ENCODE assay signal across 6 cellular contexts in the genomic region with DNA sequence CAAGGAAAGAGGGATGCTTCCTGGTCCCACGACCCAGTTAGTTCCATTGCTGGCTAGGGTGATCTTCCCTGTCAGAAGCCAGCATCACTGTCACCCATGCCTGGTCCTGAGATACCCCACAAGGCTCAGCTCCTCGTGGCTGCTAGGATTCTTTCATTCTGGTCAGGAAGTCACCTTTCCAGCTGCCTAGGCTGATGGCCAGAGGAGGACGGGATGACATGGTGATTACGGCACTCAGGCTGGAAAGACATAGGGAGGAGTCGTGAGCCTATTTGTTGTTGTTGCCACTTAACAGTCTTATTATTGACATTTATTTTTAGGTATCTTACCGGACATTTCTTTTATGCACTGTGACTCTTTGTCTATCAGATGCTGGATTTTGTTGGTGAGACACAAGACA. TPM values are rescaled to one million over a fixed set of nuclear protein-coding genes. Genes with fewer than 3 reads are reported as not detected.
"Had no signal": no experiment of that assay in that cellular context is flagged by ENCODE, and none has a peak within 500 bp of the region (broad histone marks: within the 10 kb centered on the region; RNA-seq: fewer than 3 reads in every experiment).

No MANE protein-coding gene starts in this region.

- H3K9me3 ChIP-seq: sigmoid colon had no signal

- H3K4me3 Mint-ChIP-seq: activated naive CD8-positive, alpha-beta T cell had no signal

- H3K27ac ChIP-seq: brain microvascular endothelial cell had no signal

- H3K36me3 ChIP-seq: brain microvascular endothelial cell, sigmoid colon had no signal

- H3K9me3 Mint-ChIP-seq: naive thymus-derived CD8-positive, alpha-beta T cell; type B pancreatic cell had no signal

- H3K36me3 Mint-ChIP-seq: activated naive CD8-positive, alpha-beta T cell; naive thymus-derived CD8-positive, alpha-beta T cell; type B pancreatic cell had no signal

- H3K27ac Mint-ChIP-seq: activated naive CD8-positive, alpha-beta T cell; T-helper 17 cell; type B pancreatic cell had no signal

RNA-seq across cellular contexts. Expression of gene DYRK3, which starts 29.4 kb away (rescaled TPM):
- polyA plus RNA-seq: naive thymus-derived CD8-positive, alpha-beta T cell had no signal
